8 cellular contexts compared by ENCODE assay signal in the genomic region with DNA sequence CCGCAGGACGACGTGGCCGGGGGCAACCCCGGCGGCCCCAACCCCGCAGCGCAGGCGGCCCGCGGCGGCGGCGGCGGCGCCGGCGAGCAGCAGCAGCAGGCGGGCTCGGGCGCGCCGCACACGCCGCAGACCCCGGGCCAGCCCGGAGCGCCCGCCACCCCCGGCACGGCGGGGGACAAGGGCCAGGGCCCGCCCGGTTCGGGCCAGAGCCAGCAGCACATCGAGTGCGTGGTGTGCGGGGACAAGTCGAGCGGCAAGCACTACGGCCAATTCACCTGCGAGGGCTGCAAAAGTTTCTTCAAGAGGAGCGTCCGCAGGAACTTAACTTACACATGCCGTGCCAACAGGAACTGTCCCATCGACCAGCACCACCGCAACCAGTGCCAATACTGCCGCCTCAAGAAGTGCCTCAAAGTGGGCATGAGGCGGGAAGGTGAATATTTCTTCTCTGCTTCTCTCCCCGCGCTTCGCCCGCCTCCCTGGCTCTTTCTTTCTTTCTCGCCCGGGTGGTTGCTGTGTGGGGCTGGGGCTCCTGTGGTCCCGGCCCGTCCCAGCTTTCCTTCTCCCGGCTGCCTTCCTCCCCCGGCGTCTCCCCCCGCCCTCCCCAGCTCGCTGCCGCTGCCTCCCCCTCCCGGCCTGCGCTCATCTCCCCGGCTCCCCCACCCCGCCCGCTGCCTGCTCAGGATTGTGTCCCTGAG. TPM values are rescaled to one million over a fixed set of nuclear protein-coding genes. Genes with fewer than 3 reads are reported as not detected.
DNase-seq lines count a peak whose midpoint lies in the region; ATAC-seq, FAIRE-seq and TF ChIP-seq lines count a peak whose summit lies in the region.

No MANE protein-coding gene starts in this region.

- no peaks in the 10 kb centered on the region for H3K9me3 Mint-ChIP-seq in activated CD4-positive, alpha-beta memory T cell treated with anti-CD3 and anti-CD28 coated beads for 36 hours

- H3K36me3 Mint-ChIP-seq in activated CD4-positive, alpha-beta memory T cell treated with anti-CD3 and anti-CD28 coated beads for 36 hours: peaks cover 13% of the 10 kb centered on the region

- peaks cover 87% of the 10 kb centered on the region for H3K27me3 ChIP-seq in left ventricle myocardium inferior (ENCODE audit: low read depth)
- H3K27me3 ChIP-seq in skeletal muscle tissue (ENCODE audit: control insufficient read depth in 3 of 3, insufficient read depth in 3 of 3, low read length in 3 of 3): peaks cover 23 to 66% (median 51%) of the 10 kb centered on the region in 3 donors

- H3K4me1 ChIP-seq in A549 (0 out of 3 replicates have a peak, but pooled peaks cover 2% of the 10 kb centered on the region), left ventricle myocardium inferior (peaks cover 36% of the 10 kb centered on the region), skeletal muscle tissue (ENCODE audit: control insufficient read depth in 3 of 3, insufficient read depth in 3 of 3, low read length in 3 of 3) (peaks cover 15 to 19% (median 15%) of the 10 kb centered on the region in 3 donors)

- POLR2A ChIA-PET in A549 (lab: Yijun Ruan, JAX): interaction anchor here (1.0 to 1.3 kb wide), 2 partner anchors 36 to 393 kb away, joined by 5 to 6 read pairs; no protein-coding TSS in a partner anchor
- POLR2A ChIA-PET in activated CD4-positive, alpha-beta memory T cell treated with anti-CD3 and anti-CD28 coated beads for 36 hours (lab: Charles Lee): no interaction called here

- H3K4me3 ChIP-seq in A549 (peak overlapping the region; percentile 78), GM12875 (ENCODE audit: low read depth, low read length) (peak overlapping the region; percentile 29), left ventricle myocardium inferior (peak overlapping the region; percentile 65), skeletal muscle tissue (ENCODE audit: low read length in 3 of 3) (peak overlapping the region; percentile 68 to 81 (median 69))

- TF ChIP-seq POLR2A in A549 (IDR thresholded peaks at IDR 0.05; ENCODE audit: low read length): peak; percentile 2; the same call in 1 of the 2 replicates

- 0% methylated on average over 24 of the region's 68 CpGs for WGBS in A549 (ENCODE audit: missing lambda C conversion rate)

- no peak overlapping the region for H3K27ac Mint-ChIP-seq in activated CD4-positive, alpha-beta memory T cell treated with anti-CD3 and anti-CD28 coated beads for 36 hours

- H3K36me3 ChIP-seq in left ventricle myocardium inferior: no peaks in the 10 kb centered on the region
- no peaks in the 10 kb centered on the region for H3K36me3 ChIP-seq in skeletal muscle tissue (ENCODE audit: control insufficient read depth in 3 of 3, insufficient read depth in 3 of 3, low read length in 3 of 3)

- peak overlapping the region; percentile 87 to 94 for H3K27ac ChIP-seq in A549
- H3K27ac ChIP-seq in left ventricle myocardium inferior (replicated peaks): no peak overlapping the region
- no peak overlapping the region for H3K27ac ChIP-seq in skeletal muscle tissue (ENCODE audit: low read depth, low read length)

- peak overlapping the region; percentile 99 for H3K4me2 ChIP-seq in A549

- H3K4me1 Mint-ChIP-seq in activated CD4-positive, alpha-beta memory T cell treated with anti-CD3 and anti-CD28 coated beads for 36 hours (ENCODE audit: low read depth): peaks cover 33% of the 10 kb centered on the region

- no peak for TF ChIP-seq RAD21 in A549 (conservative IDR thresholded peaks at IDR 0.05 in 1 of 2, IDR thresholded peaks at IDR 0.05 in 1 of 2)

- peak overlapping the region; percentile 53 for H3K4me3 Mint-ChIP-seq in activated CD4-positive, alpha-beta memory T cell treated with anti-CD3 and anti-CD28 coated beads for 36 hours

- peaks cover 52% of the 10 kb centered on the region for H3K27me3 Mint-ChIP-seq in activated CD4-positive, alpha-beta memory T cell treated with anti-CD3 and anti-CD28 coated beads for 36 hours

- H3K9me3 ChIP-seq in A549 (no peaks in the 10 kb centered on the region), left ventricle myocardium inferior (replicated peaks) (no peaks in the 10 kb centered on the region), skeletal muscle tissue (ENCODE audit: control insufficient read depth in 3 of 3, low read length in 3 of 3) (peaks cover 0 to 2% (median 0%) of the 10 kb centered on the region in 3 donors)

- H3K9ac ChIP-seq in skeletal muscle tissue (ENCODE audit: low read depth in 1 of 3, low read length in 3 of 3): peak overlapping the region in 2 of 3 donors; percentile 57

- TF ChIP-seq EP300 in A549 (IDR thresholded peaks at IDR 0.05): no peak

- TF ChIP-seq CTCF in A549 (IDR thresholded peaks at IDR 0.05) (no peak), GM12875 (IDR thresholded peaks at IDR 0.05; ENCODE audit: borderline replicate concordance, insufficient read depth, low read depth, low read length) (no peak), left ventricle myocardium inferior (IDR thresholded peaks at IDR 0.05; ENCODE audit: borderline replicate concordance) (no peak)

- intact Hi-C loops in activated CD4-positive, alpha-beta memory T cell treated with anti-CD3 and anti-CD28 coated beads for 36 hours (cut with micrococcal nuclease): loop anchor here (10.0 kb wide), 2 partner anchors 1210 to 1270 kb away; no protein-coding TSS in a partner anchor
- intact Hi-C loops in left ventricle myocardium inferior (cut with micrococcal nuclease): no loop called here

- CTCF ChIA-PET in A549 (lab: Yijun Ruan, JAX): interaction anchor here (1.0 to 1.5 kb wide), 5 partner anchors 18 to 681 kb away, joined by 3 read pairs; no protein-coding TSS in a partner anchor
- CTCF ChIA-PET in activated CD4-positive, alpha-beta memory T cell treated with anti-CD3 and anti-CD28 coated beads for 36 hours (lab: Charles Lee): interaction anchor here (1.6 kb wide), 1 partner anchor 10 kb away, joined by 3 read pairs; no protein-coding TSS in a partner anchor

- no peak for FAIRE-seq in A549 (lab: Jason Lieb, UNC)

- peak in 1 of 2 experiments; percentile 62 for DNase-seq in A549 (ENCODE audit: low read depth in 1 of 2, low spot score in 1 of 2)
- DNase-seq in activated CD4-positive, alpha-beta memory T cell treated with anti-CD3 and anti-CD28 coated beads for 36 hours: no peak
- no peak for DNase-seq in left ventricle myocardium inferior
- no peak for DNase-seq in activated gamma-delta T cell treated with Interleukin-2 at 50 U/mL for 16 hours

- peak; percentile 2 to 4; a peak in 5 of 6 replicates for ATAC-seq in A549
- ATAC-seq in GM18498 (IDR thresholded peaks at IDR 0.05; ENCODE audit: unreplicated experiment): no peak
- no peak for ATAC-seq in HG03135 (IDR thresholded peaks at IDR 0.05; ENCODE audit: unreplicated experiment)

TF ChIP-seq in A549, 52 proteins besides CTCF, POLR2A, EP300 and RAD21:
- TF ChIP-seq, protein P1, sequence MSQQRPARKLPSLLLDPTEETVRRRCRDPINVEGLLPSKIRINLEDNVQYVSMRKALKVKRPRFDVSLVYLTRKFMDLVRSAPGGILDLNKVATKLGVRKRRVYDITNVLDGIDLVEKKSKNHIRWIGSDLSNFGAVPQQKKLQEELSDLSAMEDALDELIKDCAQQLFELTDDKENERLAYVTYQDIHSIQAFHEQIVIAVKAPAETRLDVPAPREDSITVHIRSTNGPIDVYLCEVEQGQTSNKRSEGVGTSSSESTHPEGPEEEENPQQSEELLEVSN (IDR thresholded peaks at IDR 0.05; ENCODE audit: borderline replicate concordance, low read depth): peak; percentile 43; the same call in 1 of the 2 replicates
- no peak for TF ChIP-seq KDM5A (IDR thresholded peaks at IDR 0.05)
- no peak for TF ChIP-seq TFCP2L1 (CRISPR knock-in tag; IDR thresholded peaks at IDR 0.05)
- TF ChIP-seq, protein P2, sequence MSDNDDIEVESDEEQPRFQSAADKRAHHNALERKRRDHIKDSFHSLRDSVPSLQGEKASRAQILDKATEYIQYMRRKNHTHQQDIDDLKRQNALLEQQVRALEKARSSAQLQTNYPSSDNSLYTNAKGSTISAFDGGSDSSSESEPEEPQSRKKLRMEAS (IDR thresholded peaks at IDR 0.05): peak; percentile 42; the same call in 1 of the 2 replicates
- TF ChIP-seq CBX2 (IDR thresholded peaks at IDR 0.05; ENCODE audit: borderline replicate concordance, low read depth): no peak
- TF ChIP-seq EHMT2 (IDR thresholded peaks at IDR 0.05; ENCODE audit: low read depth): no peak
- no peak for TF ChIP-seq FOSB (CRISPR knock-in tag; IDR thresholded peaks at IDR 0.05)
- no peak for TF ChIP-seq MAFK (IDR thresholded peaks at IDR 0.05; ENCODE audit: partially characterized antibody)

RNA-seq across cellular contexts. Expression of a gene that starts 2.2 kb away (rescaled TPM):
- 5.0 and 5.2 TPM in 2 replicates for polyA plus RNA-seq in A549 (2011; rRNA removed)
- polyA plus RNA-seq in A549 (2012; cell fraction: cytosol; rRNA removed): 10.5 and 14.6 TPM in 2 replicates
- polyA plus RNA-seq in A549 (2012; cell fraction: nucleus; rRNA removed): 16.2 and 24.0 TPM in 2 replicates
- polyA plus RNA-seq in A549 (2017; fragmentation: RNase III; extraction: RNeasy Plus Mini Kit Qiagen cat#74134 plus additional on column Dnase treatment): 4.9 to 6.3 TPM (median 5.2 TPM) in 3 replicates
- 5.9 and 6.3 TPM in 2 replicates for polyA minus RNA-seq in A549 (2011; rRNA and poly(A)+ RNA removed)
- total RNA-seq in activated CD4-positive, alpha-beta memory T cell treated with anti-CD3 and anti-CD28 coated beads for 36 hours: not detected
- total RNA-seq in left ventricle myocardium inferior: 0.47 TPM
- total RNA-seq in skeletal muscle tissue: 4.2 TPM

RNA-seq across cellular contexts. Expression of a gene that starts 4.2 kb away (rescaled TPM):
- polyA plus RNA-seq in A549 (2011; rRNA removed): 8.3 and 8.8 TPM in 2 replicates
- 1.3 TPM in 2 replicates for polyA plus RNA-seq in A549 (2012; cell fraction: cytosol; rRNA removed)
- 0.37 and 0.39 TPM in 2 replicates for polyA plus RNA-seq in A549 (2012; cell fraction: nucleus; rRNA removed)
- 3.5 to 5.5 TPM (median 5.4 TPM) in 3 replicates for polyA plus RNA-seq in A549 (2017; fragmentation: RNase III; extraction: RNeasy Plus Mini Kit Qiagen cat#74134 plus additional on column Dnase treatment)
- 2.8 and 3.6 TPM in 2 replicates for polyA minus RNA-seq in A549 (2011; rRNA and poly(A)+ RNA removed)
- total RNA-seq in activated CD4-positive, alpha-beta memory T cell treated with anti-CD3 and anti-CD28 coated beads for 36 hours: not detected
- 0.60 TPM for total RNA-seq in left ventricle myocardium inferior
- total RNA-seq in skeletal muscle tissue: 5.2 TPM

Comparison
In these comparisons a context has a peak if more than half of its experiments do, and no peak if none do; other contexts are left out.
1. ATAC-seq: peak in A549 (2 of 2); none in GM18498 (single experiment) and HG03135 (single experiment).
2. H3K27ac ChIP-seq: peak in A549 (2 of 2); none in left ventricle myocardium inferior (single experiment) and skeletal muscle tissue (single experiment).
3. Peak in every context shown above with its lines, with median percentiles within 50 percentile points of each other: H3K4me3 ChIP-seq.